Comparison of ENCODE assay signal across 8 cellular contexts in genomic region chr17:41689497-41690299, GRCh38. TPM values are rescaled to one million over a fixed set of nuclear protein-coding genes. Genes with fewer than 3 reads are reported as not detected.
DNase-seq lines count a peak whose midpoint lies in the region; ATAC-seq and TF ChIP-seq lines count a peak whose summit lies in the region.

No MANE protein-coding gene starts in this region.

- TF ChIP-seq RAD21 in Ishikawa (IDR thresholded peaks at IDR 0.05; ENCODE audit: low read depth): no peak

- H3K9me3 Mint-ChIP-seq in stimulated activated naive CD8-positive, alpha-beta T cell treated with anti-CD3 and anti-CD28 coated beads, Interleukin-15, amount 100 ng/mL, for 72 hours: no peaks in the 10 kb centered on the region

- H3K4me1 ChIP-seq in lower lobe of right lung: peaks cover 36% of the 10 kb centered on the region

- peaks cover 62% of the 10 kb centered on the region for H3K4me1 Mint-ChIP-seq in stimulated activated naive CD8-positive, alpha-beta T cell treated with anti-CD3 and anti-CD28 coated beads, Interleukin-15, amount 100 ng/mL, for 72 hours

- H3K4me3 Mint-ChIP-seq in stimulated activated naive CD8-positive, alpha-beta T cell treated with anti-CD3 and anti-CD28 coated beads, Interleukin-15, amount 100 ng/mL, for 72 hours: peak overlapping the region; percentile 98 to 100

- ATAC-seq in lower lobe of right lung: no peak
- peak; percentile 16 for ATAC-seq in stimulated activated naive CD8-positive, alpha-beta T cell treated with anti-CD3 and anti-CD28 coated beads, Interleukin-15, amount 100 ng/mL, for 72 hours
- no peak for ATAC-seq in GM18519 (IDR thresholded peaks at IDR 0.05; ENCODE audit: low FRiP score, unreplicated experiment)
- ATAC-seq in GM21360 (IDR thresholded peaks at IDR 0.05; ENCODE audit: unreplicated experiment): no peak

- intact Hi-C loops in lower lobe of right lung (cut with DNase I): no loop called here

- peak; percentile 41 for DNase-seq in DMS114 treated with DMSO at 0.1 percent for 48 hours (lab: John Stamatoyannopoulos, UW; ENCODE audit: unreplicated experiment)
- peak; percentile 69 for DNase-seq in SW480 (ENCODE audit: low spot score)
- peak; percentile 31 for DNase-seq in cerebellum (ENCODE audit: low spot score)
- DNase-seq in lower lobe of right lung: no peak
- peak; percentile 69 to 73 for DNase-seq in stimulated activated naive CD8-positive, alpha-beta T cell treated with anti-CD3 and anti-CD28 coated beads, Interleukin-15, amount 100 ng/mL, for 72 hours

- no peaks in the 10 kb centered on the region for H3K27me3 ChIP-seq in lower lobe of right lung (ENCODE audit: low read depth)

- H3K27ac Mint-ChIP-seq in stimulated activated naive CD8-positive, alpha-beta T cell treated with anti-CD3 and anti-CD28 coated beads, Interleukin-15, amount 100 ng/mL, for 72 hours: peak overlapping the region; percentile 100

- H3K27me3 Mint-ChIP-seq in stimulated activated naive CD8-positive, alpha-beta T cell treated with anti-CD3 and anti-CD28 coated beads, Interleukin-15, amount 100 ng/mL, for 72 hours: no peaks in the 10 kb centered on the region

- H3K27ac ChIP-seq in lower lobe of right lung: peak overlapping the region; percentile 100

- TF ChIP-seq CTCF in lower lobe of right lung (IDR thresholded peaks at IDR 0.05): peak; percentile 58

- no peak for TF ChIP-seq EP300 in Ishikawa (IDR thresholded peaks at IDR 0.05; ENCODE audit: borderline replicate concordance)

- no peaks in the 10 kb centered on the region for H3K9me3 ChIP-seq in lower lobe of right lung

- H3K36me3 ChIP-seq in lower lobe of right lung: peaks cover 54% of the 10 kb centered on the region

- peak overlapping the region; percentile 81 for H3K4me3 ChIP-seq in lower lobe of right lung

TF ChIP-seq in Ishikawa, 13 proteins besides CTCF, POLR2A, EP300 and RAD21:
- TF ChIP-seq USF1 (IDR thresholded peaks at IDR 0.05) (peak; percentile 79), REST (IDR thresholded peaks at IDR 0.05; ENCODE audit: low read depth) (no peak), CREB1 (IDR thresholded peaks at IDR 0.05; ENCODE audit: low read depth) (no peak), TCF12 (IDR thresholded peaks at IDR 0.05; ENCODE audit: low read depth) (peak; percentile 63), TAF1 (IDR thresholded peaks at IDR 0.05; ENCODE audit: low read depth) (no peak; the same call in 1 of the 2 replicates)
- TF ChIP-seq, protein P1, sequence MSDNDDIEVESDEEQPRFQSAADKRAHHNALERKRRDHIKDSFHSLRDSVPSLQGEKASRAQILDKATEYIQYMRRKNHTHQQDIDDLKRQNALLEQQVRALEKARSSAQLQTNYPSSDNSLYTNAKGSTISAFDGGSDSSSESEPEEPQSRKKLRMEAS (IDR thresholded peaks at IDR 0.05): peak; percentile 93

RNA-seq across cellular contexts. Expression of gene EIF1, which starts 1.0 kb away (rescaled TPM):
- total RNA-seq in cerebellum (79.5 TPM), lower lobe of right lung (943 TPM)

RNA-seq across cellular contexts. Expression of gene GAST, which starts 22.4 kb away (rescaled TPM):
- total RNA-seq in cerebellum: not detected
- not detected for total RNA-seq in lower lobe of right lung

RNA-seq across cellular contexts. Expression of gene HAP1, which starts 44.7 kb away (rescaled TPM):
- 1.5 TPM for total RNA-seq in cerebellum
- total RNA-seq in lower lobe of right lung: 0.62 TPM

Comparison
In these comparisons a context has a peak if more than half of its experiments do, and no peak if none do; other contexts are left out.
1. RNA of gene EIF1, which starts 1.0 kb away (total RNA-seq): 943 TPM in lower lobe of right lung (single experiment); 79.5 TPM in cerebellum (single experiment); every median in the first group is over 10 times any median in the second.